Comparison of ENCODE assay signal across 19 cellular contexts in genomic region chr2:8154270-8154669, GRCh38.
DNase-seq lines count a peak whose midpoint lies in the region; ATAC-seq and TF ChIP-seq lines count a peak whose summit lies in the region.
"Had no signal": no experiment of that assay in that cellular context is flagged by ENCODE, and none has a peak within 500 bp of the region (broad histone marks: within the 10 kb centered on the region; RNA-seq: fewer than 3 reads in every experiment).

No MANE protein-coding gene starts in this region.

- no TSS peak for BruUV-seq in IMR-90 (replicated peaks; lab: Mats Ljungman, UMichigan)

- 0 out of 2 replicates have a peak overlapping the region, but pooled peaks have one; percentile 6 for H2BK20ac ChIP-seq in IMR-90 (ENCODE audit: low read depth, low read length)

- no peak overlapping the region for H3K9ac ChIP-seq in IMR-90 (ENCODE audit: low read depth, low read length)

- no peak for DNase-seq in activated naive CD4-positive, alpha-beta T cell (lab: John Stamatoyannopoulos, UW)
- DNase-seq in IMR-90 (no peak), lung microvascular endothelial cell (ENCODE audit: low read depth in 2 of 2) (peak; percentile 68 to 70), amygdala (lab: John Stamatoyannopoulos, UW) (no peak), globus pallidus (ENCODE audit: low spot score) (no peak)
- DNase-seq in activated CD8-positive, alpha-beta T cell treated with anti-CD3 and anti-CD28 coated beads, Interleukin-2, amount 10 ng/mL, durations not matched to agents 7 days and 5 days = no peak
- no peak for DNase-seq in naive thymus-derived CD8-positive, alpha-beta T cell
- DNase-seq: CD8-positive, alpha-beta T cell; erythroblast; GOT3; mesendoderm; NCI-H1436 treated with DMSO at 0.1 percent for 48 hours; NCI-H2171; NCI-H774; T-helper 9 cell; uterus had no signal

- H4K20me1 ChIP-seq in IMR-90 (ENCODE audit: insufficient read depth, low read length) = no peaks in the 10 kb centered on the region

- H3K23ac ChIP-seq in IMR-90 (ENCODE audit: low read depth, low read length) = no peak overlapping the region

- H3K56ac ChIP-seq in IMR-90 (ENCODE audit: extremely low read depth, insufficient read depth, low read length) = no peak overlapping the region

- no CpG with 5 or more reads among the region's 7 CpGs for WGBS in IMR-90 (ENCODE audit: extremely low coverage in 2 of 2, insufficient read length in 1 of 2), 2 experiments

- H3K4me1 ChIP-seq in IMR-90 (ENCODE audit: control insufficient read depth, insufficient read depth, low read length) = peaks cover 8% of the 10 kb centered on the region

- H3K4me1 Mint-ChIP-seq in activated naive CD4-positive, alpha-beta T cell treated with anti-CD3 and anti-CD28 coated beads, Interleukin-2, amount 50 U/mL, for 24 hours = peaks cover 21% of the 10 kb centered on the region
- peaks cover 25% of the 10 kb centered on the region for H3K4me1 Mint-ChIP-seq in activated CD8-positive, alpha-beta T cell treated with anti-CD3 and anti-CD28 coated beads, Interleukin-2, amount 10 ng/mL, durations not matched to agents 7 days and 5 days (ENCODE audit: low read depth)
- H3K4me1 Mint-ChIP-seq in naive thymus-derived CD8-positive, alpha-beta T cell = peaks cover 8 to 19% (median 13%) of the 10 kb centered on the region in 4 donors

- no peak overlapping the region for H2AK5ac ChIP-seq in IMR-90 (ENCODE audit: low read depth, low read length)

- no peak overlapping the region for H3K4me2 ChIP-seq in IMR-90 (ENCODE audit: low read depth, low read length)

- no peak overlapping the region for H2AFZ ChIP-seq in IMR-90 (replicated peaks; ENCODE audit: low read length, poor library complexity)

- H3K79me1 ChIP-seq in IMR-90 (ENCODE audit: low read depth in 1 of 2, low read length in 2 of 2) = no peaks in the 10 kb centered on the region

- no peak overlapping the region for H4K91ac ChIP-seq in IMR-90 (ENCODE audit: insufficient read depth, low read depth, low read length)

- no peaks in the 10 kb centered on the region for H3K27me3 ChIP-seq in IMR-90 (ENCODE audit: control insufficient read depth, insufficient read depth, low read length)
- H3K27me3 ChIP-seq: SJSA1, uterus had no signal

- peak overlapping the region; percentile 57; the same call in 1 of the 3 replicates for H2BK15ac ChIP-seq in IMR-90 (ENCODE audit: low read depth, low read length)

- POLR2A ChIA-PET in IMR-90 (lab: Charles Lee; ENCODE audit: unreplicated experiment) = no interaction called here
- POLR2A ChIA-PET in activated CD8-positive, alpha-beta T cell treated with anti-CD3 and anti-CD28 coated beads, Interleukin-2, amount 10 ng/mL, durations not matched to agents 7 days and 5 days (lab: Charles Lee) = no interaction called here
- POLR2A ChIA-PET in naive thymus-derived CD8-positive, alpha-beta T cell (lab: Charles Lee) = no interaction called here

- H3K9me3 ChIP-seq in IMR-90 (ENCODE audit: control insufficient read depth, insufficient read depth, low read length) = 0 out of 2 replicates have a peak, but pooled peaks cover 3% of the 10 kb centered on the region
- H3K9me3 ChIP-seq: SJSA1, uterus had no signal

- H3K4me3 Mint-ChIP-seq in activated naive CD4-positive, alpha-beta T cell treated with anti-CD3 and anti-CD28 coated beads, Interleukin-2, amount 50 U/mL, for 24 hours = no peak overlapping the region
- no peak overlapping the region for H3K4me3 Mint-ChIP-seq in activated CD8-positive, alpha-beta T cell treated with anti-CD3 and anti-CD28 coated beads, Interleukin-2, amount 10 ng/mL, durations not matched to agents 7 days and 5 days
- H3K4me3 Mint-ChIP-seq in naive thymus-derived CD8-positive, alpha-beta T cell = no peak overlapping the region
- H3K4me3 Mint-ChIP-seq: CD8-positive, alpha-beta T cell; nephron had no signal

- H4K8ac ChIP-seq in IMR-90 (ENCODE audit: low read depth in 2 of 2, low read length in 2 of 2) = no peak overlapping the region

- in situ Hi-C loops in IMR-90 (cut with MboI; ENCODE audit: low sequenced_read_pairs) = loop anchor here (25.0 kb wide), 1 partner anchor 533 kb away; the partner anchor contains the start of gene ID2

- H3K14ac ChIP-seq in IMR-90 (replicated peaks; ENCODE audit: low read depth, low read length) = no peak overlapping the region; the same call in 1 of the 2 replicates

- H3K9me3 Mint-ChIP-seq in activated naive CD4-positive, alpha-beta T cell treated with anti-CD3 and anti-CD28 coated beads, Interleukin-2, amount 50 U/mL, for 24 hours = no peaks in the 10 kb centered on the region
- no peaks in the 10 kb centered on the region for H3K9me3 Mint-ChIP-seq in activated CD8-positive, alpha-beta T cell treated with anti-CD3 and anti-CD28 coated beads, Interleukin-2, amount 10 ng/mL, durations not matched to agents 7 days and 5 days (ENCODE audit: insufficient read depth)
- H3K9me3 Mint-ChIP-seq in naive thymus-derived CD8-positive, alpha-beta T cell = no peaks in the 10 kb centered on the region
- H3K9me3 Mint-ChIP-seq: CD8-positive, alpha-beta T cell had no signal

- ATAC-seq in IMR-90 (ENCODE audit: low read depth) = no peak
- no peak for ATAC-seq in activated CD8-positive, alpha-beta T cell treated with anti-CD3 and anti-CD28 coated beads, Interleukin-2, amount 10 ng/mL, durations not matched to agents 7 days and 5 days
- no peak for ATAC-seq in naive thymus-derived CD8-positive, alpha-beta T cell
- ATAC-seq: CD8-positive, alpha-beta T cell had no signal

- TF ChIP-seq POLR2A in IMR-90 (IDR thresholded peaks at IDR 0.05; ENCODE audit: low read depth, low read length) = no peak

- intact Hi-C loops in IMR-90 (cut with micrococcal nuclease) = no loop called here

- no peak overlapping the region for H4K5ac ChIP-seq in IMR-90 (ENCODE audit: low read depth, low read length)

- H3K4ac ChIP-seq in IMR-90 (ENCODE audit: low read depth, low read length) = peak overlapping the region; percentile 33; the same call in 1 of the 2 replicates

- no peaks in the 10 kb centered on the region for H3K27me3 Mint-ChIP-seq in activated naive CD4-positive, alpha-beta T cell treated with anti-CD3 and anti-CD28 coated beads, Interleukin-2, amount 50 U/mL, for 24 hours
- no peaks in the 10 kb centered on the region for H3K27me3 Mint-ChIP-seq in activated CD8-positive, alpha-beta T cell treated with anti-CD3 and anti-CD28 coated beads, Interleukin-2, amount 10 ng/mL, durations not matched to agents 7 days and 5 days (ENCODE audit: low read depth)
- no peaks in the 10 kb centered on the region for H3K27me3 Mint-ChIP-seq in naive thymus-derived CD8-positive, alpha-beta T cell

- H3K27ac ChIP-seq in IMR-90 (ENCODE audit: insufficient read depth, low read length) = no peak overlapping the region
- H3K27ac ChIP-seq: SJSA1, uterus had no signal

- H3K4me3 ChIP-seq in IMR-90 (ENCODE audit: insufficient read depth, low read depth, low read length) = no peak overlapping the region
- H3K4me3 ChIP-seq: SJSA1, uterus had no signal

- peaks cover 7% of the 10 kb centered on the region; the same call in 1 of the 2 replicates for H3K9me1 ChIP-seq in IMR-90 (ENCODE audit: insufficient read depth, low read length)

- no peak overlapping the region for H2BK5ac ChIP-seq in IMR-90 (ENCODE audit: low read depth, low read length, poor library complexity, severe bottlenecking)

- H3K36me3 ChIP-seq in IMR-90 (ENCODE audit: control insufficient read depth, insufficient read depth, low read length) = no peaks in the 10 kb centered on the region
- H3K36me3 ChIP-seq: SJSA1, uterus had no signal

- TF ChIP-seq CTCF in IMR-90 (conservative IDR thresholded peaks at IDR 0.05; ENCODE audit: low read depth, low read length) = no peak

- H3K18ac ChIP-seq in IMR-90 (ENCODE audit: low read depth, low read length) = no peak overlapping the region; the same call in 1 of the 2 replicates

- H3K27ac Mint-ChIP-seq in activated naive CD4-positive, alpha-beta T cell treated with anti-CD3 and anti-CD28 coated beads, Interleukin-2, amount 50 U/mL, for 24 hours = peak overlapping the region; percentile 92
- H3K27ac Mint-ChIP-seq in activated CD8-positive, alpha-beta T cell treated with anti-CD3 and anti-CD28 coated beads, Interleukin-2, amount 10 ng/mL, durations not matched to agents 7 days and 5 days = peak overlapping the region; percentile 8
- H3K27ac Mint-ChIP-seq in naive thymus-derived CD8-positive, alpha-beta T cell = no peak overlapping the region
- H3K27ac Mint-ChIP-seq: CD8-positive, alpha-beta T cell; nephron had no signal

- dilution Hi-C loops in IMR-90 (cut with HindIII; ENCODE audit: low sequenced_read_pairs, unreplicated experiment) = no loop called here

- TF ChIP-seq RAD21 in IMR-90 (IDR thresholded peaks at IDR 0.05; ENCODE audit: low read length) = no peak

- H2BK120ac ChIP-seq in IMR-90 (ENCODE audit: low read depth, low read length) = no peak overlapping the region

- H3K36me3 Mint-ChIP-seq in activated naive CD4-positive, alpha-beta T cell treated with anti-CD3 and anti-CD28 coated beads, Interleukin-2, amount 50 U/mL, for 24 hours = peaks cover 1% of the 10 kb centered on the region
- H3K36me3 Mint-ChIP-seq in activated CD8-positive, alpha-beta T cell treated with anti-CD3 and anti-CD28 coated beads, Interleukin-2, amount 10 ng/mL, durations not matched to agents 7 days and 5 days (ENCODE audit: low read depth) = peaks cover 5% of the 10 kb centered on the region
- no peaks in the 10 kb centered on the region for H3K36me3 Mint-ChIP-seq in naive thymus-derived CD8-positive, alpha-beta T cell
- H3K36me3 Mint-ChIP-seq: CD8-positive, alpha-beta T cell had no signal

- H2AK9ac ChIP-seq in IMR-90 (replicated peaks; ENCODE audit: low read depth, low read length, poor library complexity) = no peak overlapping the region

- CTCF ChIA-PET in IMR-90 (lab: Yijun Ruan, JAX) = no interaction called here
- CTCF ChIA-PET in activated CD8-positive, alpha-beta T cell treated with anti-CD3 and anti-CD28 coated beads, Interleukin-2, amount 10 ng/mL, durations not matched to agents 7 days and 5 days (lab: Charles Lee) = no interaction called here

TF ChIP-seq in IMR-90, 13 proteins besides CTCF, POLR2A, EP300 and RAD21 (continues in another document):
- no peak for TF ChIP-seq ELK1 (IDR thresholded peaks at IDR 0.05; ENCODE audit: borderline replicate concordance, low read depth, low read length)
- TF ChIP-seq CEBPB (IDR thresholded peaks at IDR 0.05; ENCODE audit: low read depth, low read length) = no peak
- TF ChIP-seq BHLHE40 (IDR thresholded peaks at IDR 0.05; ENCODE audit: low read depth, low read length) = no peak
- no peak for TF ChIP-seq SMC3 (IDR thresholded peaks at IDR 0.05; ENCODE audit: low read depth, low read length)
- TF ChIP-seq FOS (IDR thresholded peaks at IDR 0.05; ENCODE audit: low read depth, low read length) = no peak
- TF ChIP-seq MAZ (IDR thresholded peaks at IDR 0.05; ENCODE audit: borderline replicate concordance, low read depth, low read length) = no peak

Comparison
In these comparisons a context has a peak if more than half of its experiments do, and no peak if none do; other contexts are left out.
1. H3K27ac Mint-ChIP-seq: peak in activated naive CD4-positive, alpha-beta T cell treated with anti-CD3 and anti-CD28 coated beads, Interleukin-2, amount 50 U/mL, for 24 hours (single experiment) and activated CD8-positive, alpha-beta T cell treated with anti-CD3 and anti-CD28 coated beads, Interleukin-2, amount 10 ng/mL, durations not matched to agents 7 days and 5 days (single experiment); none in naive thymus-derived CD8-positive, alpha-beta T cell (0 of 10).
2. DNase-seq: peak in lung microvascular endothelial cell (2 of 2); none in activated naive CD4-positive, alpha-beta T cell (0 of 4), IMR-90 (single experiment), activated CD8-positive, alpha-beta T cell treated with anti-CD3 and anti-CD28 coated beads, Interleukin-2, amount 10 ng/mL, durations not matched to agents 7 days and 5 days (single experiment), amygdala (0 of 56), naive thymus-derived CD8-positive, alpha-beta T cell (0 of 10) and globus pallidus (single experiment).